Comparison of ENCODE assay signal across 23 cellular contexts in genomic region chr10:132973903-132974241, GRCh38. TPM values are rescaled to one million over a fixed set of nuclear protein-coding genes. Genes with fewer than 3 reads are reported as not detected.
A peak's percentile ranks its signal among the peaks of the same experiment; 100 is the strongest.
DNase-seq lines count a peak whose midpoint lies in the region; ATAC-seq and TF ChIP-seq lines count a peak whose summit lies in the region.
"Had no signal": no experiment of that assay in that cellular context is flagged by ENCODE, and none has a peak within 500 bp of the region (broad histone marks: within the 10 kb centered on the region; RNA-seq: fewer than 3 reads in every experiment).

No MANE protein-coding gene starts in this region.

- no peak for TF ChIP-seq EP300 in sigmoid colon (IDR thresholded peaks at IDR 0.05)

- H3K36me3 ChIP-seq in BLaER1 (no peaks in the 10 kb centered on the region), sigmoid colon (no peaks in the 10 kb centered on the region)
- H3K36me3 ChIP-seq: BE2C had no signal

- H3K9me3 ChIP-seq in BLaER1 (peaks cover 10% of the 10 kb centered on the region), sigmoid colon (no peaks in the 10 kb centered on the region)
- H3K9me3 ChIP-seq: BE2C had no signal

- DNase-seq in activated CD4-positive, CD25-positive, alpha-beta regulatory T cell treated with anti-CD3 and anti-CD28 coated beads, Interleukin-2, amount 50 U/mL, for 72 hours = peak; percentile 14
- DNase-seq in sigmoid colon = peak; percentile 41
- DNase-seq in AG20443 (ENCODE audit: low spot score) = no peak
- DNase-seq in NCI-H82 treated with DMSO at 0.1 percent for 48 hours (lab: John Stamatoyannopoulos, UW; ENCODE audit: unreplicated experiment) = no peak
- DNase-seq: BE2C; KBM-7; NCI-H146; NCI-H2029; NCI-H446; NCI-H524 treated with DMSO at 0.1 percent for 48 hours; NCI-H774; NK-92 treated with Interleukin-12 subunit alpha and Interleukin-12 subunit beta, amount 100 ng/mL, for 24 hours; PC-3; SHP77 had no signal

- peaks cover 45% of the 10 kb centered on the region for H3K4me1 ChIP-seq in BLaER1
- no peaks in the 10 kb centered on the region for H3K4me1 ChIP-seq in sigmoid colon
- H3K4me1 ChIP-seq: BE2C had no signal

- H4K20me1 ChIP-seq in BLaER1 = peaks cover 26% of the 10 kb centered on the region

- ATAC-seq in activated CD4-positive, CD25-positive, alpha-beta regulatory T cell treated with anti-CD3 and anti-CD28 coated beads, Interleukin-2, amount 50 U/mL, for 24 hours = no peak
- no peak for ATAC-seq in GM19455 (IDR thresholded peaks at IDR 0.05; ENCODE audit: unreplicated experiment)
- ATAC-seq: PC-3 had no signal

- no peak overlapping the region for H3K9ac ChIP-seq in BLaER1

- WGBS in sigmoid colon, 2 donors = 67 to 86% methylated on average over 8 of the region's 8 CpGs

- H3K4me3 ChIP-seq in BLaER1 (no peak overlapping the region), sigmoid colon (no peak overlapping the region)

- H3K27ac ChIP-seq in BLaER1 (no peak overlapping the region), angular gyrus (ENCODE audit: low read depth, low read length) (peak overlapping the region; percentile 59), sigmoid colon (no peak overlapping the region)
- H3K27ac ChIP-seq: 22Rv1 had no signal

- H3K27me3 ChIP-seq in BLaER1 (peaks cover 18% of the 10 kb centered on the region), sigmoid colon (peaks cover 3 to 71% (median 36%) of the 10 kb centered on the region in 3 donors)

- intact Hi-C loops in sigmoid colon (cut with DNase I) = no loop called here

- no peak for TF ChIP-seq POLR2A in sigmoid colon (IDR thresholded peaks at IDR 0.05)

- TF ChIP-seq CTCF in sigmoid colon (IDR thresholded peaks at IDR 0.05) = no peak

- H3K4me2 ChIP-seq in BLaER1 = peak overlapping the region; percentile 79

RNA-seq across cellular contexts. Expression of gene CFAP46, which starts 31.5 kb away (rescaled TPM):
- total RNA-seq in sigmoid colon = 1 to 10 TPM in 1 of 4 donors, under 1 TPM in 2, not detected in 1; 0.36 to 1.7 (median 0.41) TPM
- under 1 TPM in 1 of 3 donors, not detected in 2; 0.10 TPM for polyA plus RNA-seq in sigmoid colon
- total RNA-seq: CD4-positive, alpha-beta T cell; LHCN-M2; RPMI7951; SK-MEL-5 had no signal

Comparison
In these comparisons a context has a peak if more than half of its experiments do, and no peak if none do; other contexts are left out.
1. DNase-seq: peak in activated CD4-positive, CD25-positive, alpha-beta regulatory T cell treated with anti-CD3 and anti-CD28 coated beads, Interleukin-2, amount 50 U/mL, for 72 hours (single experiment) and sigmoid colon (single experiment); none in AG20443 (single experiment) and NCI-H82 treated with DMSO at 0.1 percent for 48 hours (single experiment).